ENCODE assay signal across 8 cellular contexts in the genomic region with DNA sequence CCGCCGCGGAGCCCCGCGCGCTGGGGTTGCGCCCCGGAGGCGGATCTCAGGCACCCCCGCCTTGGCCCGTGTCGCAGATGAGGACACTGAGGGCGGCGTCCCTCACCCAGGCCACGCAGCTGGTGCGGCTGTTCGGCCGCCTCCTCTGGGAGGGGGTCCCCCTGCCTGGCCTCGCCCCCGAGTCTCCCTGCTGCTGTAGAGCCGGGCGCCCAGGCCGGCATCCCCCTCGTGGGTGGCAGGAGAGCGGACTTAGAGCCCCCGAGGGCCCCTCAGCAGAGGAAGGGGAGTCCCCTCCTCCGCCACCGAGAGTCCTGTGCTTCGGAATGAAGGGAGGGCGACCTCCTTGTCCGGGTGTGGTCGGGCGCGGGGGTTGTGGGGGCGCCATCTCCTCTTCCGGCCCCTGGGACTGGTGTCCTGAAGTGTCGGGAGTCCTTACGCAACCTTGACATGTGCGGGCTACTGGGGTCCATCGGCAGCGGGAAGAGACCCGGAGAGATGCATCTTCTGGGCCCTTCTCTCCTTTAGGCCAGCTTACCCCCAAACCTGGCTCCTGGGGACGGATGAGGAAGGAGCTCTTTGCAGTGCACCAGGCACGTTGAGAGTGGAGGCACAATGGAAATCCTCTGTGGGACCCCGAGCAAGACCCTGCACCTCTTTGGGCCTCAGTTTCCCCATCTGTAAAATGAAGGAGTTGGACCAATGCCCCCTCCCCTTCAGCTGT. TPM values are rescaled to one million over a fixed set of nuclear protein-coding genes. Genes with fewer than 3 reads are reported as not detected.
DNase-seq lines count a peak whose midpoint lies in the region; ATAC-seq and TF ChIP-seq lines count a peak whose summit lies in the region.

No MANE protein-coding gene starts in this region.

- no peak overlapping the region for H3K27ac Mint-ChIP-seq in osteocyte (ENCODE audit: unreplicated experiment)

- DNase-seq in DMS 273 treated with DMSO at 0.1 percent for 48 hours (lab: John Stamatoyannopoulos, UW): peak; percentile 9
- peak; percentile 59 for DNase-seq in WERI-Rb-1
- no peak for DNase-seq in fibroblast of pulmonary artery (ENCODE audit: low read depth)
- no peak for DNase-seq in osteocyte (ENCODE audit: extremely low spot score, unreplicated experiment)
- no peak for DNase-seq in cortex of kidney (lab: John Stamatoyannopoulos, UW)
- no peak for DNase-seq in NCI-H2171 (lab: John Stamatoyannopoulos, UW)

- peaks cover 7% of the 10 kb centered on the region for H3K4me1 Mint-ChIP-seq in osteocyte (ENCODE audit: unreplicated experiment)

- H3K27me3 ChIP-seq in WERI-Rb-1 (ENCODE audit: insufficient read depth, low read depth, severe bottlenecking): no peaks in the 10 kb centered on the region

- ATAC-seq in HG02798 (IDR thresholded peaks at IDR 0.05; ENCODE audit: poor library complexity, unreplicated experiment) (peak; percentile 28), HG03571 (IDR thresholded peaks at IDR 0.05; ENCODE audit: unreplicated experiment) (no peak)

- no peak overlapping the region for H3K27ac ChIP-seq in WERI-Rb-1

- H3K36me3 Mint-ChIP-seq in osteocyte (ENCODE audit: unreplicated experiment): no peaks in the 10 kb centered on the region

- TF ChIP-seq CTCF in WERI-Rb-1 (IDR thresholded peaks at IDR 0.05; ENCODE audit: low read depth, low read length) (no peak), fibroblast of pulmonary artery (IDR thresholded peaks at IDR 0.05; ENCODE audit: low read length, missing control alignments) (no peak), osteocyte (IDR thresholded peaks at IDR 0.05) (no peak)

- H3K9me3 ChIP-seq in WERI-Rb-1 (ENCODE audit: severe bottlenecking): peaks cover 11% of the 10 kb centered on the region

- H3K4me3 ChIP-seq in WERI-Rb-1 (ENCODE audit: low read depth, low read length) (peak overlapping the region; percentile 67), fibroblast of pulmonary artery (replicated peaks; ENCODE audit: low read depth, low read length) (peak overlapping the region; percentile 39)

- peak overlapping the region; percentile 77 for H3K4me3 Mint-ChIP-seq in osteocyte (ENCODE audit: unreplicated experiment)

- H3K27me3 Mint-ChIP-seq in osteocyte (ENCODE audit: unreplicated experiment): peaks cover 4% of the 10 kb centered on the region

- H3K9me3 Mint-ChIP-seq in osteocyte (ENCODE audit: unreplicated experiment): no peaks in the 10 kb centered on the region

- no peaks in the 10 kb centered on the region for H3K36me3 ChIP-seq in WERI-Rb-1

RNA-seq across cellular contexts. Expression of gene EXOSC2, which starts 11.7 kb away (rescaled TPM):
- total RNA-seq in osteocyte: 26.1 and 26.2 TPM in 2 replicates

RNA-seq across cellular contexts. Expression of gene PRDM12, which starts 17.5 kb away (rescaled TPM):
- total RNA-seq in osteocyte: not detected in 2 replicates

Comparison
In these comparisons a context has a peak if more than half of its experiments do, and no peak if none do; other contexts are left out.
1. DNase-seq: peak in DMS 273 treated with DMSO at 0.1 percent for 48 hours (single experiment) and WERI-Rb-1 (single experiment); none in fibroblast of pulmonary artery (single experiment), osteocyte (single experiment), cortex of kidney (single experiment) and NCI-H2171 (single experiment).